In genomic region chr22:47210112-47210657, GRCh38 we compare ENCODE assay signal across 21 cellular contexts.
"Had no signal": no experiment of that assay in that cellular context is flagged by ENCODE, and none has a peak within 500 bp of the region (broad histone marks: within the 10 kb centered on the region; RNA-seq: fewer than 3 reads in every experiment).

No MANE protein-coding gene starts in this region.

- H3K27me3 ChIP-seq: vagina had no signal

- ATAC-seq: left ventricle myocardium superior had no signal

- H3K36me3 ChIP-seq: tibial artery, vagina had no signal

- DNase-seq: activated B cell treated with CpG ODN at 0.5 μM for 24 hours; activated CD4-positive, alpha-beta T cell treated with anti-CD3 and anti-CD28 coated beads, Interleukin-2, amount 10 ng/mL, durations not matched to agents 7 days and 5 days; activated naive CD4-positive, alpha-beta T cell treated with Interleukin-2 at 50 U/mL for 16 hours; activated naive CD8-positive, alpha-beta T cell treated with anti-CD3 and anti-CD28 coated beads for 36 hours; central memory CD4-positive, alpha-beta T cell; effector memory CD4-positive, alpha-beta T cell; foreskin melanocyte; immature natural killer cell; kidney glomerular epithelial cell; left ventricle myocardium superior; mesenchymal stem cell; occipital lobe; retina; stimulated activated CD4-positive, alpha-beta T cell treated with anti-CD3 and anti-CD28 coated beads, Interleukin-4, amount 100 ng/mL, for 1 hour; stimulated activated naive CD4-positive, alpha-beta T cell treated with Interleukin-2 at 50 U/mL for 16 hours; T1000 had no signal

- H3K9me3 ChIP-seq: mucosa of descending colon, tibial artery, vagina had no signal

- FAIRE-seq: astrocyte, endothelial cell of umbilical vein had no signal

- H3K27ac ChIP-seq: tibial artery, vagina had no signal

- H3K4me3 ChIP-seq: mucosa of descending colon, tibial artery, vagina had no signal

- H3K4me1 ChIP-seq: tibial artery, vagina had no signal
